13 cellular contexts compared by ENCODE assay signal in the genomic region with DNA sequence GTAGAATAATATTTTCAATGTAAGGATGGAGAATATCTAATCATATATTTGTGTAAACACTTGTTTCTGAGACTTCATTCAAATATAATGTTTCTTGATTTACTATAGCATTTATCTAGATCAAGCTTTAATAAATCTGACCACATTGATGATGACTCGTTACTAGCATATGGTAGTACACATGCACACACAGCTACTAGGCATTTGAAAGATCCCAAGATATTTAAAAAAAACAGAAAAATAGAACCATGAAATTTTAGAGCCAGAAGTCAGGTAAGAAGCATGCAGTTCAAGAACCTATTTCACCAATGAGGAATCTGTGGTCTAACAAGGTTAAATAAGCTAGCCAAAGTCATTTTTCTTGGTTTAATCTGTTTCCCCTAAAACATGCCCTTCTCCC. TPM values are rescaled to one million over a fixed set of nuclear protein-coding genes. Genes with fewer than 3 reads are reported as not detected.
DNase-seq lines count a peak whose midpoint lies in the region; FAIRE-seq and TF ChIP-seq lines count a peak whose summit lies in the region.
"Had no signal": no experiment of that assay in that cellular context is flagged by ENCODE, and none has a peak within 500 bp of the region (broad histone marks: within the 10 kb centered on the region; RNA-seq: fewer than 3 reads in every experiment).

No MANE protein-coding gene starts in this region.

- CTCF ChIA-PET in HEK293T (lab: Yijun Ruan, JAX): no interaction called here

- peaks cover 5% of the 10 kb centered on the region for H3K4me1 Mint-ChIP-seq in type B pancreatic cell (ENCODE audit: unreplicated experiment)

- POLR2A ChIA-PET in HEK293T (lab: Yijun Ruan, JAX): interaction anchor here (0.8 to 1.6 kb wide), 2 partner anchors 9 to 32 kb away, joined by 3 to 5 read pairs; partner anchors contain the start of gene DCP1B

- intact Hi-C loops in spleen (cut with DNase I; ENCODE audit: low total_unique reads): no loop called here

- DNase-seq in GM23248 (peak; percentile 78), astrocyte of the cerebellum (ENCODE audit: low read depth) (peak; percentile 45), iris pigment epithelial cell (ENCODE audit: low read depth) (peak; percentile 56), spleen (no peak), type B pancreatic cell (ENCODE audit: extremely low spot score, unreplicated experiment) (no peak), HEK293T (ENCODE audit: extremely low spot score) (no peak), small intestine (no peak), putamen (ENCODE audit: low spot score) (no peak)
- DNase-seq: activated T-cell treated with anti-CD3 and anti-CD28 coated beads, Interleukin-2, amount 50 U/mL, for 4 hours; NCI-H226; testis had no signal

- TF ChIP-seq POLR2A in spleen (IDR thresholded peaks at IDR 0.05): no peak

- H3K4me3 Mint-ChIP-seq in type B pancreatic cell: no peak overlapping the region
- H3K4me3 Mint-ChIP-seq: activated T-cell treated with anti-CD3 and anti-CD28 coated beads, Interleukin-2, amount 50 U/mL, for 4 hours had no signal

- H3K9me2 ChIP-seq in GM23248 (ENCODE audit: insufficient read depth): no peaks in the 10 kb centered on the region

- no peaks in the 10 kb centered on the region for H3K27me3 Mint-ChIP-seq in type B pancreatic cell

- H3K9ac ChIP-seq in GM23248: peak overlapping the region; percentile 74

- no peak overlapping the region for H3K27ac Mint-ChIP-seq in type B pancreatic cell

- H3K79me2 ChIP-seq in GM23248 (ENCODE audit: insufficient read depth): 0 out of 2 replicates have a peak, but pooled peaks cover 13% of the 10 kb centered on the region

- H3K27me3 ChIP-seq in GM23248 (replicated peaks; ENCODE audit: insufficient read depth): no peaks in the 10 kb centered on the region
- H3K27me3 ChIP-seq in spleen (replicated peaks in 1 of 7): no peaks in the 10 kb centered on the region
- no peaks in the 10 kb centered on the region for H3K27me3 ChIP-seq in small intestine (ENCODE audit: control insufficient read depth in 2 of 2, insufficient read depth in 2 of 2, low read length in 2 of 2)
- H3K27me3 ChIP-seq: testis had no signal

- peaks cover 17% of the 10 kb centered on the region for H3F3A ChIP-seq in GM23248 (ENCODE audit: insufficient read depth)

- H3K36me3 ChIP-seq in GM23248 (ENCODE audit: low read depth) (0 out of 2 replicates have a peak, but pooled peaks cover 5% of the 10 kb centered on the region), spleen (peaks cover 0 to 10% (median under 1%) of the 10 kb centered on the region in 6 donors), small intestine (ENCODE audit: control insufficient read depth in 2 of 2, insufficient read depth in 2 of 2, low read length in 2 of 2) (peaks cover 0 to under 1% of the 10 kb centered on the region in 2 donors)

- H3K27ac ChIP-seq in GM23248: peak overlapping the region; percentile 83
- peak overlapping the region in 5 of 8 donors; percentile 1 to 53 (median 32) for H3K27ac ChIP-seq in spleen
- peak overlapping the region in 1 of 2 donors; percentile 82 for H3K27ac ChIP-seq in small intestine (ENCODE audit: low read depth in 1 of 2, low read length in 1 of 2)
- H3K27ac ChIP-seq: RWPE1 had no signal

- peaks cover 34% of the 10 kb centered on the region for H3K4me1 ChIP-seq in GM23248 (ENCODE audit: insufficient read depth)
- peaks cover 0 to 10% (median 0%) of the 10 kb centered on the region in 6 donors for H3K4me1 ChIP-seq in spleen
- no peaks in the 10 kb centered on the region for H3K4me1 ChIP-seq in small intestine (ENCODE audit: control insufficient read depth in 2 of 2, insufficient read depth in 1 of 2, low read depth in 1 of 2, low read length in 1 of 2)
- H3K4me1 ChIP-seq: testis had no signal

- H4K20me1 ChIP-seq in GM23248 (ENCODE audit: insufficient read depth): no peaks in the 10 kb centered on the region

- peak overlapping the region; percentile 50 for H3K4me3 ChIP-seq in GM23248
- H3K4me3 ChIP-seq in astrocyte of the cerebellum (ENCODE audit: low read depth, low read length): no peak overlapping the region
- H3K4me3 ChIP-seq in spleen: no peak overlapping the region
- H3K4me3 ChIP-seq in small intestine (ENCODE audit: low read depth in 1 of 2, low read length in 2 of 2): no peak overlapping the region
- H3K4me3 ChIP-seq: testis had no signal

- in situ Hi-C loops in GM23248 (cut with MboI): no loop called here
- in situ Hi-C loops in astrocyte of the cerebellum (cut with HindIII; ENCODE audit: low sequenced_read_pairs): loop anchor here (25.0 kb wide), 1 partner anchor 310 kb away; no protein-coding TSS in a partner anchor

- WGBS in GM23248 (ENCODE audit: low coverage in 1 of 2, low lambda C conversion rate in 2 of 2, missing lambda C conversion rate in 2 of 2), 2 experiments: 53 to 57% methylated on average over 1 of the region's 1 CpG
- 79 to 95% (median 93%) methylated on average over 1 of the region's 1 CpG for WGBS in spleen, 5 donors
- 79 to 92% (median 83%) methylated on average over 1 of the region's 1 CpG for WGBS in small intestine, 3 donors

- peaks cover 32% of the 10 kb centered on the region for H3K36me3 Mint-ChIP-seq in type B pancreatic cell

- H3K4me2 ChIP-seq in GM23248 (ENCODE audit: unreplicated experiment): peak overlapping the region; percentile 60

- FAIRE-seq in small intestine (lab: Jason Lieb, UNC): no peak

- peak overlapping the region; percentile 60 for H2AFZ ChIP-seq in GM23248

- no peak for TF ChIP-seq CTCF in astrocyte of the cerebellum (IDR thresholded peaks at IDR 0.05; ENCODE audit: low read depth, low read length, missing control alignments)
- no peak for TF ChIP-seq CTCF in spleen (IDR thresholded peaks at IDR 0.05 in 8 of 11, conservative IDR thresholded peaks at IDR 0.05 in 3 of 11)
- no peak for TF ChIP-seq CTCF in type B pancreatic cell (conservative IDR thresholded peaks at IDR 0.05)

- H3K9me3 ChIP-seq in GM23248 (ENCODE audit: low read depth): no peaks in the 10 kb centered on the region
- no peaks in the 10 kb centered on the region for H3K9me3 ChIP-seq in spleen
- H3K9me3 ChIP-seq in small intestine (ENCODE audit: control insufficient read depth, low read depth): no peaks in the 10 kb centered on the region
- H3K9me3 ChIP-seq: testis had no signal

- H3K9me3 Mint-ChIP-seq in type B pancreatic cell: no peaks in the 10 kb centered on the region
- H3K9me3 Mint-ChIP-seq: activated T-cell treated with anti-CD3 and anti-CD28 coated beads, Interleukin-2, amount 50 U/mL, for 4 hours had no signal

TF ChIP-seq in HEK293T, 16 proteins besides CTCF, POLR2A, EP300 and RAD21:
- TF ChIP-seq FOXA1 (IDR thresholded peaks at IDR 0.05): no peak
- TF ChIP-seq NFRKB (IDR thresholded peaks at IDR 0.05): no peak
- no peak for TF ChIP-seq ZNF384 (IDR thresholded peaks at IDR 0.05)
- TF ChIP-seq SP1 (IDR thresholded peaks at IDR 0.05): no peak
- TF ChIP-seq CTBP1 (IDR thresholded peaks at IDR 0.05; ENCODE audit: borderline replicate concordance): no peak
- TF ChIP-seq L3MBTL2 (conservative IDR thresholded peaks at IDR 0.05): no peak
- no peak for TF ChIP-seq FOXK2 (IDR thresholded peaks at IDR 0.05)
- TF ChIP-seq HDGF (IDR thresholded peaks at IDR 0.05; ENCODE audit: borderline replicate concordance): no peak
- TF ChIP-seq BHLHE40 (IDR thresholded peaks at IDR 0.05; ENCODE audit: borderline replicate concordance): no peak
- no peak for TF ChIP-seq ELF4 (IDR thresholded peaks at IDR 0.05)
- TF ChIP-seq LEF1 (IDR thresholded peaks at IDR 0.05; ENCODE audit: borderline replicate concordance): no peak
- no peak for TF ChIP-seq PKNOX1 (IDR thresholded peaks at IDR 0.05)
- TF ChIP-seq FOXM1 (IDR thresholded peaks at IDR 0.05; ENCODE audit: borderline replicate concordance): no peak
- no peak for TF ChIP-seq SUZ12 (IDR thresholded peaks at IDR 0.05)
- TF ChIP-seq ARNT (IDR thresholded peaks at IDR 0.05): no peak
- TF ChIP-seq TARDBP (IDR thresholded peaks at IDR 0.05): no peak

RNA-seq across cellular contexts. Expression of gene DCP1B, which starts 32.0 kb away (rescaled TPM):
- 14.9 and 16.5 TPM in 2 replicates for total RNA-seq in GM23248 (2014; rRNA removed; shearing (Covaris generic))
- polyA plus RNA-seq in GM23248 (2016; fragmentation: Nextera tagmentation; extraction: Ambion mirVana) (14.3 and 18.1 TPM in 2 replicates), spleen (1 to 10 TPM; 5.5 to 7.6 (median 6.1) TPM), small intestine (1 to 10 TPM; 4.5 to 7.9 (median 7.8) TPM)
- total RNA-seq in spleen (10 to 100 TPM; 11.1 to 20.8 (median 16.9) TPM), type B pancreatic cell (ENCODE audit: low replicate concordance) (22.3 and 29.8 TPM in 2 replicates)

RNA-seq across cellular contexts. Expression of gene CACNA2D4, which starts 53.8 kb away (rescaled TPM):
- total RNA-seq in GM23248 (2014; rRNA removed; shearing (Covaris generic)): under 0.01 TPM in 1 of 2 replicates, not detected in the other
- polyA plus RNA-seq in GM23248 (2016; fragmentation: Nextera tagmentation; extraction: Ambion mirVana): 0.23 and 0.49 TPM in 2 replicates
- 10 to 100 TPM in 3 of 7 donors, 1 to 10 TPM in 4; 3.3 to 11.8 (median 10.0) TPM for total RNA-seq in spleen
- 1 to 10 TPM; 3.4 to 5.0 (median 4.9) TPM for polyA plus RNA-seq in spleen
- 0.87 and 1.1 TPM in 2 replicates for total RNA-seq in type B pancreatic cell (ENCODE audit: low replicate concordance)
- polyA plus RNA-seq in small intestine: 10 to 100 TPM in 2 of 3 donors, 1 to 10 TPM in 1; 5.5 to 10.8 (median 10.7) TPM
- polyA plus RNA-seq: neural cell had no signal

Comparison
In these comparisons a context has a peak if more than half of its experiments do, and no peak if none do; other contexts are left out.
1. DNase-seq: peak in GM23248 (single experiment), astrocyte of the cerebellum (single experiment) and iris pigment epithelial cell (single experiment); none in spleen (single experiment), type B pancreatic cell (single experiment), HEK293T (single experiment), small intestine (single experiment) and putamen (single experiment).